ENCODE assay signal across 23 cellular contexts in genomic region chr3:117165611-117166051, GRCh38.
DNase-seq lines count a peak whose midpoint lies in the region; TF ChIP-seq lines count a peak whose summit lies in the region.
"Had no signal": no experiment of that assay in that cellular context is flagged by ENCODE, and none has a peak within 500 bp of the region (broad histone marks: within the 10 kb centered on the region; RNA-seq: fewer than 3 reads in every experiment).

No MANE protein-coding gene starts in this region.

- H4K20me1 ChIP-seq in mammary epithelial cell (ENCODE audit: insufficient read depth, low read length) (no peaks in the 10 kb centered on the region), SK-N-SH (ENCODE audit: insufficient read depth) (no peaks in the 10 kb centered on the region)

- no peak overlapping the region for H3K23ac ChIP-seq in mesendoderm (ENCODE audit: low read length)

- H2BK5ac ChIP-seq in mesendoderm (ENCODE audit: low read length), result no peak overlapping the region

- H3K9ac ChIP-seq in HUES64 (ENCODE audit: low read depth, low read length) (no peak overlapping the region), mesendoderm (ENCODE audit: low read length) (no peak overlapping the region), mammary epithelial cell (ENCODE audit: insufficient read depth, low read length) (no peak overlapping the region), SK-N-SH (no peak overlapping the region)

- no peak for TF ChIP-seq CTCF in chondrocyte (IDR thresholded peaks at IDR 0.05)
- no peak for TF ChIP-seq CTCF in spleen (IDR thresholded peaks at IDR 0.05 in 8 of 11, conservative IDR thresholded peaks at IDR 0.05 in 3 of 11)
- TF ChIP-seq CTCF in mammary epithelial cell (conservative IDR thresholded peaks at IDR 0.05 in 1 of 2, IDR thresholded peaks at IDR 0.05 in 1 of 2; ENCODE audit: extremely low read depth in 1 of 2, insufficient read depth in 1 of 2, low read depth in 1 of 2, low read length in 2 of 2), result no peak
- no peak for TF ChIP-seq CTCF in SK-N-SH (IDR thresholded peaks at IDR 0.05)

- H3K18ac ChIP-seq in mesendoderm (ENCODE audit: low read length), result no peak overlapping the region

- H4K8ac ChIP-seq in mesendoderm (ENCODE audit: low read depth, low read length), result no peak overlapping the region

- no peak overlapping the region for H3K56ac ChIP-seq in mesendoderm (ENCODE audit: low read length)

- H2BK120ac ChIP-seq in mesendoderm (ENCODE audit: low read depth, low read length), result no peak overlapping the region

- no peaks in the 10 kb centered on the region for H3K36me3 Mint-ChIP-seq in chondrocyte (ENCODE audit: low read depth)
- H3K36me3 Mint-ChIP-seq: CD8-positive, alpha-beta T cell had no signal

- no peak for TF ChIP-seq RAD21 in SK-N-SH (IDR thresholded peaks at IDR 0.05; ENCODE audit: low read length)

- H3K4me3 ChIP-seq in HUES64 (ENCODE audit: low read length) (no peak overlapping the region), mesendoderm (ENCODE audit: low read length) (no peak overlapping the region), spleen (no peak overlapping the region), mammary epithelial cell (replicated peaks in 1 of 3; ENCODE audit: insufficient read depth in 1 of 3, low read depth in 2 of 3, low read length in 3 of 3) (no peak overlapping the region), SK-N-SH (ENCODE audit: low read depth in 2 of 2, low read length in 1 of 2) (no peak overlapping the region)
- H3K4me3 ChIP-seq: cardiac muscle cell, lung, thoracic aorta had no signal

- no peak overlapping the region for H3K4me3 Mint-ChIP-seq in chondrocyte (ENCODE audit: unreplicated experiment)
- H3K4me3 Mint-ChIP-seq: activated CD8-positive, alpha-beta T cell treated with anti-CD3 and anti-CD28 coated beads for 36 hours; CD8-positive, alpha-beta T cell had no signal

- H3K9me3 ChIP-seq in HUES64 (ENCODE audit: insufficient read depth, low read depth, low read length) (peaks cover 3% of the 10 kb centered on the region; the same call in 1 of the 2 replicates), spleen (peaks cover 0 to 4% (median 0%) of the 10 kb centered on the region in 8 donors), mammary epithelial cell (replicated peaks; ENCODE audit: insufficient read depth, low read length) (no peaks in the 10 kb centered on the region), SK-N-SH (no peaks in the 10 kb centered on the region)
- H3K9me3 ChIP-seq: thoracic aorta had no signal

- no peak for TF ChIP-seq EP300 in SK-N-SH (IDR thresholded peaks at IDR 0.05; ENCODE audit: borderline replicate concordance in 1 of 2, low read depth in 1 of 2, low read length in 1 of 2)

- dilution Hi-C loops in mammary epithelial cell (cut with HindIII; ENCODE audit: low sequenced_read_pairs), result no loop called here

- no peak overlapping the region for H2AFZ ChIP-seq in mammary epithelial cell (ENCODE audit: low read depth, low read length)
- H2AFZ ChIP-seq in SK-N-SH (ENCODE audit: low read depth), result no peak overlapping the region

- 68% methylated on average over 5 of the region's 5 CpGs for whole genome bisulfite sequencing in HUES64
- no CpG with 5 or more reads among the region's 5 CpGs for WGBS in mesendoderm (ENCODE audit: extremely low coverage, insufficient coverage, low lambda C conversion rate)
- 70 to 88% (median 83%) methylated on average over 5 of the region's 5 CpGs for WGBS in spleen, 5 donors
- WGBS in mammary epithelial cell (ENCODE audit: low coverage, missing lambda C conversion rate), result 32% methylated on average over 4 of the region's 5 CpGs
- 84% methylated on average over 5 of the region's 5 CpGs for WGBS in SK-N-SH (ENCODE audit: low lambda C conversion rate)

- no peaks in the 10 kb centered on the region for H3F3A ChIP-seq in SK-N-SH (replicated peaks; ENCODE audit: insufficient read depth)

- no peak overlapping the region for H3K4ac ChIP-seq in mesendoderm (ENCODE audit: low read depth, low read length)

- H2BK15ac ChIP-seq in mesendoderm (replicated peaks; ENCODE audit: low read depth), result no peak overlapping the region

- no TSS peak for BruUV-seq in mammary epithelial cell (replicated peaks; lab: Mats Ljungman, UMichigan)

- peak overlapping the region; percentile 69 for H3K27ac Mint-ChIP-seq in chondrocyte (ENCODE audit: unreplicated experiment)
- H3K27ac Mint-ChIP-seq: activated CD8-positive, alpha-beta T cell treated with anti-CD3 and anti-CD28 coated beads for 36 hours; CD8-positive, alpha-beta T cell had no signal

- DNase-seq in EH (ENCODE audit: low read depth) (peak; percentile 95), chondrocyte (ENCODE audit: low spot score) (no peak), mesendoderm (peak; percentile 50), spleen (no peak), mammary epithelial cell (no peak), SK-N-SH (no peak), NCI-H2227 treated with DMSO at 0.1 percent for 48 hours (lab: John Stamatoyannopoulos, UW) (no peak)
- DNase-seq: activated CD4-positive, CD25-positive, alpha-beta regulatory T cell treated with anti-CD3 and anti-CD28 coated beads, Interleukin-2, amount 50 U/mL, for 72 hours; activated CD8-positive, alpha-beta T cell treated with anti-CD3 and anti-CD28 coated beads for 36 hours; activated gamma-delta T cell; activated T-cell treated with anti-CD3 and anti-CD28 coated beads for 4 hours; CD8-positive, alpha-beta T cell; dermis blood vessel endothelial cell; NCI-H1092; NCI-H2029; small intestine; stimulated activated CD4-positive, alpha-beta T cell treated with anti-CD3 and anti-CD28 coated beads, Interleukin-4, amount 100 ng/mL, for 1 hour; stimulated activated naive CD4-positive, alpha-beta T cell had no signal

- H3K79me2 ChIP-seq in mesendoderm (ENCODE audit: control insufficient read depth, insufficient read depth, low read length) (no peaks in the 10 kb centered on the region), mammary epithelial cell (ENCODE audit: insufficient read depth, low read length) (no peaks in the 10 kb centered on the region), SK-N-SH (ENCODE audit: insufficient read depth) (no peaks in the 10 kb centered on the region)

- no peak for TF ChIP-seq POLR2A in spleen (IDR thresholded peaks at IDR 0.05)

- H2AK5ac ChIP-seq in mesendoderm (ENCODE audit: low read length), result no peak overlapping the region

- H3K4me1 ChIP-seq in HUES64 (ENCODE audit: insufficient read depth, low read length) (peaks cover 10% of the 10 kb centered on the region; the same call in 1 of the 2 replicates), mesendoderm (ENCODE audit: control insufficient read depth, low read depth, low read length) (no peaks in the 10 kb centered on the region), spleen (no peaks in the 10 kb centered on the region), mammary epithelial cell (ENCODE audit: insufficient read depth, low read length) (no peaks in the 10 kb centered on the region), SK-N-SH (ENCODE audit: control insufficient read depth in 1 of 2, insufficient read depth in 2 of 2, low read depth in 1 of 2, low read length in 1 of 2) (no peaks in the 10 kb centered on the region; a peak in 1 of 4 replicates)

- no peaks in the 10 kb centered on the region for H3K27me3 ChIP-seq in HUES64 (ENCODE audit: insufficient read depth, low read length)
- H3K27me3 ChIP-seq in mesendoderm (ENCODE audit: insufficient read depth, low read length, poor library complexity), result no peaks in the 10 kb centered on the region
- H3K27me3 ChIP-seq in spleen (replicated peaks in 1 of 7), result no peaks in the 10 kb centered on the region
- no peaks in the 10 kb centered on the region for H3K27me3 ChIP-seq in mammary epithelial cell (ENCODE audit: insufficient read depth, low read length)
- H3K27me3 ChIP-seq in SK-N-SH (ENCODE audit: insufficient read depth), result no peaks in the 10 kb centered on the region
- H3K27me3 ChIP-seq: cardiac muscle cell had no signal

- H3K27me3 Mint-ChIP-seq in chondrocyte (ENCODE audit: low read depth), result peaks cover 1% of the 10 kb centered on the region
- H3K27me3 Mint-ChIP-seq: activated CD8-positive, alpha-beta T cell treated with anti-CD3 and anti-CD28 coated beads for 36 hours had no signal

- no peaks in the 10 kb centered on the region for H3K9me3 Mint-ChIP-seq in chondrocyte (ENCODE audit: low read depth)

- no peak overlapping the region for H4K5ac ChIP-seq in mesendoderm (ENCODE audit: low read length)

- H3K27ac ChIP-seq in HUES64 (ENCODE audit: low read depth, low read length), result peak overlapping the region; percentile 30; the same call in 1 of the 2 replicates
- no peak overlapping the region for H3K27ac ChIP-seq in mesendoderm (ENCODE audit: low read depth, low read length)
- H3K27ac ChIP-seq in spleen, result no peak overlapping the region
- H3K27ac ChIP-seq in mammary epithelial cell (ENCODE audit: insufficient read depth, low read depth, low read length), result no peak overlapping the region
- no peak overlapping the region for H3K27ac ChIP-seq in SK-N-SH (ENCODE audit: low read depth in 2 of 2, low read length in 1 of 2)
- H3K27ac ChIP-seq: cardiac muscle cell, epithelial cell of prostate, thoracic aorta had no signal

- POLR2A ChIA-PET in SK-N-SH (lab: Yijun Ruan, JAX), result no interaction called here

- no peaks in the 10 kb centered on the region for H3K4me1 Mint-ChIP-seq in chondrocyte (ENCODE audit: low read depth)

- CTCF ChIA-PET in mammary epithelial cell (lab: Charles Lee; ENCODE audit: low non-redundant PET) (no interaction called here), SK-N-SH (lab: Yijun Ruan, JAX) (interaction anchor here (1.3 kb wide), 1 partner anchor 106 kb away, joined by 5 read pairs; no protein-coding TSS in a partner anchor)

- in situ Hi-C loops in mammary epithelial cell (cut with MboI; ENCODE audit: low sequenced_read_pairs in 2 of 2), result no loop called here

- intact Hi-C loops in spleen (cut with DNase I; ENCODE audit: low total_unique reads), result no loop called here
- intact Hi-C loops in mammary epithelial cell (cut with micrococcal nuclease), result no loop called here

- H3K9me2 ChIP-seq in SK-N-SH, result no peaks in the 10 kb centered on the region

- H3K36me3 ChIP-seq in HUES64 (ENCODE audit: insufficient read depth, low read length) (no peaks in the 10 kb centered on the region), mesendoderm (ENCODE audit: control insufficient read depth, insufficient read depth, low read length) (no peaks in the 10 kb centered on the region), spleen (no peaks in the 10 kb centered on the region), mammary epithelial cell (ENCODE audit: insufficient read depth, low read length) (no peaks in the 10 kb centered on the region), SK-N-SH (replicated peaks in 1 of 2; ENCODE audit: control insufficient read depth in 1 of 2, insufficient read depth in 2 of 2, low read length in 1 of 2) (no peaks in the 10 kb centered on the region)
- H3K36me3 ChIP-seq: cardiac muscle cell, thoracic aorta had no signal

- H3K79me1 ChIP-seq in mesendoderm (ENCODE audit: low read length), result no peaks in the 10 kb centered on the region

- H3K4me2 ChIP-seq in mesendoderm (ENCODE audit: low read length) (no peak overlapping the region), mammary epithelial cell (ENCODE audit: insufficient read depth, low read depth, low read length) (no peak overlapping the region), SK-N-SH (no peak overlapping the region)

TF ChIP-seq in SK-N-SH, 30 proteins besides CTCF, POLR2A, EP300 and RAD21 (continues in another document):
- TF ChIP-seq TCF12 (IDR thresholded peaks at IDR 0.05) (no peak), SMC3 (IDR thresholded peaks at IDR 0.05; ENCODE audit: low read depth, low read length) (no peak), TAF1 (IDR thresholded peaks at IDR 0.05; ENCODE audit: borderline replicate concordance, low read depth, low read length) (no peak)

Comparison
In these comparisons a context has a peak if more than half of its experiments do, and no peak if none do; other contexts are left out.
1. DNase-seq: peak in EH (single experiment) and mesendoderm (single experiment); none in chondrocyte (single experiment), spleen (single experiment), mammary epithelial cell (single experiment), SK-N-SH (single experiment) and NCI-H2227 treated with DMSO at 0.1 percent for 48 hours (single experiment).